In genomic region chr2:8606649-8607550, GRCh38 we compare ENCODE assay signal across 1 cellular context.
TF ChIP-seq lines count a peak whose summit lies in the region.

No MANE protein-coding gene starts in this region.

TF ChIP-seq in GM23338, 12 proteins besides CTCF, POLR2A, EP300 and RAD21 (continued from another document):
- TF ChIP-seq, protein P1, sequence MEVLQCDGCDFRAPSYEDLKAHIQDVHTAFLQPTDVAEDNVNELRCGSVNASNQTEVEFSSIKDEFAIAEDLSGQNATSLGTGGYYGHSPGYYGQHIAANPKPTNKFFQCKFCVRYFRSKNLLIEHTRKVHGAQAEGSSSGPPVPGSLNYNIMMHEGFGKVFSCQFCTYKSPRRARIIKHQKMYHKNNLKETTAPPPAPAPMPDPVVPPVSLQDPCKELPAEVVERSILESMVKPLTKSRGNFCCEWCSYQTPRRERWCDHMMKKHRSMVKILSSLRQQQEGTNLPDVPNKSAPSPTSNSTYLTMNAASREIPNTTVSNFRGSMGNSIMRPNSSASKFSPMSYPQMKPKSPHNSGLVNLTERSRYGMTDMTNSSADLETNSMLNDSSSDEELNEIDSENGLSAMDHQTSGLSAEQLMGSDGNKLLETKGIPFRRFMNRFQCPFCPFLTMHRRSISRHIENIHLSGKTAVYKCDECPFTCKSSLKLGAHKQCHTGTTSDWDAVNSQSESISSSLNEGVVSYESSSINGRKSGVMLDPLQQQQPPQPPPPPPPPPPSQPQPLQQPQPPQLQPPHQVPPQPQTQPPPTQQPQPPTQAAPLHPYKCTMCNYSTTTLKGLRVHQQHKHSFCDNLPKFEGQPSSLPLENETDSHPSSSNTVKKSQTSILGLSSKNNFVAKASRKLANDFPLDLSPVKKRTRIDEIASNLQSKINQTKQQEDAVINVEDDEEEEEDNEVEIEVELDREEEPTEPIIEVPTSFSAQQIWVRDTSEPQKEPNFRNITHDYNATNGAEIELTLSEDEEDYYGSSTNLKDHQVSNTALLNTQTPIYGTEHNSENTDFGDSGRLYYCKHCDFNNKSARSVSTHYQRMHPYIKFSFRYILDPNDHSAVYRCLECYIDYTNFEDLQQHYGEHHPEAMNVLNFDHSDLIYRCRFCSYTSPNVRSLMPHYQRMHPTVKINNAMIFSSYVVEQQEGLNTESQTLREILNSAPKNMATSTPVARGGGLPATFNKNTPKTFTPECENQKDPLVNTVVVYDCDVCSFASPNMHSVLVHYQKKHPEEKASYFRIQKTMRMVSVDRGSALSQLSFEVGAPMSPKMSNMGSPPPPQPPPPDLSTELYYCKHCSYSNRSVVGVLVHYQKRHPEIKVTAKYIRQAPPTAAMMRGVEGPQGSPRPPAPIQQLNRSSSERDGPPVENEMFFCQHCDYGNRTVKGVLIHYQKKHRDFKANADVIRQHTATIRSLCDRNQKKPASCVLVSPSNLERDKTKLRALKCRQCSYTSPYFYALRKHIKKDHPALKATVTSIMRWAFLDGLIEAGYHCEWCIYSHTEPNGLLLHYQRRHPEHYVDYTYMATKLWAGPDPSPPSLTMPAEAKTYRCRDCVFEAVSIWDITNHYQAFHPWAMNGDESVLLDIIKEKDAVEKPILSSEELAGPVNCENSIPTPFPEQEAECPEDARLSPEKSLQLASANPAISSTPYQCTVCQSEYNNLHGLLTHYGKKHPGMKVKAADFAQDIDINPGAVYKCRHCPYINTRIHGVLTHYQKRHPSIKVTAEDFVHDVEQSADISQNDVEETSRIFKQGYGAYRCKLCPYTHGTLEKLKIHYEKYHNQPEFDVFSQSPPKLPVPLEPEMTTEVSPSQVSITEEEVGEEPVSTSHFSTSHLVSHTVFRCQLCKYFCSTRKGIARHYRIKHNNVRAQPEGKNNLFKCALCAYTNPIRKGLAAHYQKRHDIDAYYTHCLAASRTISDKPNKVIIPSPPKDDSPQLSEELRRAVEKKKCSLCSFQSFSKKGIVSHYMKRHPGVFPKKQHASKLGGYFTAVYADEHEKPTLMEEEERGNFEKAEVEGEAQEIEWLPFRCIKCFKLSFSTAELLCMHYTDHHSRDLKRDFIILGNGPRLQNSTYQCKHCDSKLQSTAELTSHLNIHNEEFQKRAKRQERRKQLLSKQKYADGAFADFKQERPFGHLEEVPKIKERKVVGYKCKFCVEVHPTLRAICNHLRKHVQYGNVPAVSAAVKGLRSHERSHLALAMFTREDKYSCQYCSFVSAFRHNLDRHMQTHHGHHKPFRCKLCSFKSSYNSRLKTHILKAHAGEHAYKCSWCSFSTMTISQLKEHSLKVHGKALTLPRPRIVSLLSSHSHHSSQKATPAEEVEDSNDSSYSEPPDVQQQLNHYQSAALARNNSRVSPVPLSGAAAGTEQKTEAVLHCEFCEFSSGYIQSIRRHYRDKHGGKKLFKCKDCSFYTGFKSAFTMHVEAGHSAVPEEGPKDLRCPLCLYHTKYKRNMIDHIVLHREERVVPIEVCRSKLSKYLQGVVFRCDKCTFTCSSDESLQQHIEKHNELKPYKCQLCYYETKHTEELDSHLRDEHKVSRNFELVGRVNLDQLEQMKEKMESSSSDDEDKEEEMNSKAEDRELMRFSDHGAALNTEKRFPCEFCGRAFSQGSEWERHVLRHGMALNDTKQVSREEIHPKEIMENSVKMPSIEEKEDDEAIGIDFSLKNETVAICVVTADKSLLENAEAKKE (CRISPR knock-in tag; IDR thresholded peaks at IDR 0.05): no peak
- TF ChIP-seq EZH2 (IDR thresholded peaks at IDR 0.05; ENCODE audit: low read depth, unreplicated experiment) (no peak), JUNB (IDR thresholded peaks at IDR 0.05; ENCODE audit: unreplicated experiment) (no peak), POLR2AphosphoS5 (IDR thresholded peaks at IDR 0.05; ENCODE audit: low read depth) (no peak), ZNF331 (CRISPR knock-in tag; IDR thresholded peaks at IDR 0.05; ENCODE audit: low read depth) (no peak), NANOG (IDR thresholded peaks at IDR 0.05; ENCODE audit: borderline replicate concordance) (no peak), STAT1 (IDR thresholded peaks at IDR 0.05; ENCODE audit: unreplicated experiment) (no peak), ZNF114 (CRISPR knock-in tag; IDR thresholded peaks at IDR 0.05) (no peak), EZH2phosphoT487 (IDR thresholded peaks at IDR 0.05; ENCODE audit: unreplicated experiment) (no peak), CREB1 (CRISPR knock-in tag; IDR thresholded peaks at IDR 0.05; ENCODE audit: low read depth) (no peak)
- TF ChIP-seq, protein P2, sequence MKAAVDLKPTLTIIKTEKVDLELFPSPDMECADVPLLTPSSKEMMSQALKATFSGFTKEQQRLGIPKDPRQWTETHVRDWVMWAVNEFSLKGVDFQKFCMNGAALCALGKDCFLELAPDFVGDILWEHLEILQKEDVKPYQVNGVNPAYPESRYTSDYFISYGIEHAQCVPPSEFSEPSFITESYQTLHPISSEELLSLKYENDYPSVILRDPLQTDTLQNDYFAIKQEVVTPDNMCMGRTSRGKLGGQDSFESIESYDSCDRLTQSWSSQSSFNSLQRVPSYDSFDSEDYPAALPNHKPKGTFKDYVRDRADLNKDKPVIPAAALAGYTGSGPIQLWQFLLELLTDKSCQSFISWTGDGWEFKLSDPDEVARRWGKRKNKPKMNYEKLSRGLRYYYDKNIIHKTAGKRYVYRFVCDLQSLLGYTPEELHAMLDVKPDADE (IDR thresholded peaks at IDR 0.05): no peak
